17 cellular contexts compared by ENCODE assay signal in the genomic region with DNA sequence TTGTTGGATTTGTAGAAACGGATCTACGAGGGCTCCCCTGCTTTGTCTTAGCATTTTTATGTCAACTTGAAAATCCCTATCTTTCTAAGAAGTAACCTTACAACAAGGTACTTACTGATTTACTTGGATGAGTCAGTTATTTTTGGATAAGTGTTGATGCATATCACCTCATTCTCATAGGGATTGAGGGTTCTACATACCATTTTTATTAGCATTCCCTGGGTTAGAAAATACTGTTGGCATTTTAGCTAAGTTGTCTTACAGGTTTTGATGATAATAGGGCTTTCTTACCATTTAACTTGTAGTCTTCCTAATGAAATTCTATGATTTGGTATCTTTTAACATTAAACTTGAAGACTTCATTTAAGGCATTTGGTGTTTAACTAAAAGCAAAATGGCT.
DNase-seq lines count a peak whose midpoint lies in the region; ATAC-seq and TF ChIP-seq lines count a peak whose summit lies in the region.
"Had no signal": no experiment of that assay in that cellular context is flagged by ENCODE, and none has a peak within 500 bp of the region (broad histone marks: within the 10 kb centered on the region; RNA-seq: fewer than 3 reads in every experiment).

No MANE protein-coding gene starts in this region.

- no peak overlapping the region for H3K4me3 Mint-ChIP-seq in CD4-positive, CD25-positive, alpha-beta regulatory T cell
- H3K4me3 Mint-ChIP-seq: endodermal cell had no signal

- ATAC-seq in CD4-positive, CD25-positive, alpha-beta regulatory T cell (ENCODE audit: low read depth in 2 of 2), result no peak
- ATAC-seq: HepG2, lower lobe of right lung had no signal

- H3K4me2 ChIP-seq in BLaER1, result peak overlapping the region; percentile 68

- H3K27ac Mint-ChIP-seq in CD4-positive, CD25-positive, alpha-beta regulatory T cell, result no peak overlapping the region
- H3K27ac Mint-ChIP-seq: endodermal cell had no signal

- in situ Hi-C loops in brain microvascular endothelial cell (cut with HindIII; ENCODE audit: low pct_ligation_motif_present, low sequenced_read_pairs), result loop anchor here (10.0 kb wide), 1 partner anchor 359 kb away; no protein-coding TSS in a partner anchor

- H3K4me1 ChIP-seq in BLaER1, result peaks cover 33% of the 10 kb centered on the region
- H3K4me1 ChIP-seq in CD4-positive, CD25-positive, alpha-beta regulatory T cell (ENCODE audit: control insufficient read depth, insufficient read depth, low read length, poor library complexity, severe bottlenecking), result peaks cover 17% of the 10 kb centered on the region
- H3K4me1 ChIP-seq: lower lobe of right lung, parathyroid adenoma, testis had no signal

- H3K36me3 ChIP-seq in BLaER1 (no peaks in the 10 kb centered on the region), KOPT-K1 (ENCODE audit: insufficient read depth, low read length) (no peaks in the 10 kb centered on the region), brain microvascular endothelial cell (replicated peaks) (no peaks in the 10 kb centered on the region)
- H3K36me3 ChIP-seq in CD4-positive, CD25-positive, alpha-beta regulatory T cell (ENCODE audit: control insufficient read depth, insufficient read depth, low read length), result no peaks in the 10 kb centered on the region
- H3K36me3 ChIP-seq: lower lobe of right lung had no signal

- peaks cover 7% of the 10 kb centered on the region for H3K27me3 Mint-ChIP-seq in CD4-positive, CD25-positive, alpha-beta regulatory T cell

- peaks cover 0 to 1% (median 0%) of the 10 kb centered on the region in 7 donors for H3K9me3 Mint-ChIP-seq in CD4-positive, CD25-positive, alpha-beta regulatory T cell
- H3K9me3 Mint-ChIP-seq: endodermal cell had no signal

- H3K27me3 ChIP-seq in BLaER1 (no peaks in the 10 kb centered on the region), brain microvascular endothelial cell (replicated peaks) (no peaks in the 10 kb centered on the region)
- no peaks in the 10 kb centered on the region for H3K27me3 ChIP-seq in CD4-positive, CD25-positive, alpha-beta regulatory T cell (ENCODE audit: control insufficient read depth, insufficient read depth, low read length)
- H3K27me3 ChIP-seq: testis had no signal

- H3K9ac ChIP-seq in BLaER1, result 0 out of 2 replicates have a peak overlapping the region, but pooled peaks have one; percentile 35
- H3K9ac ChIP-seq: parathyroid adenoma had no signal

- no peak overlapping the region for H3K4me3 ChIP-seq in BLaER1
- peak overlapping the region; percentile 16 for H3K4me3 ChIP-seq in CD4-positive, CD25-positive, alpha-beta regulatory T cell (ENCODE audit: low read depth, low read length)
- H3K4me3 ChIP-seq in brain microvascular endothelial cell (ENCODE audit: low read depth, low read length), result no peak overlapping the region
- H3K4me3 ChIP-seq: lower lobe of right lung, testis had no signal

- peaks cover 10 to 40% (median 23%) of the 10 kb centered on the region in 4 donors for H3K4me1 Mint-ChIP-seq in CD4-positive, CD25-positive, alpha-beta regulatory T cell

- H3K36me3 Mint-ChIP-seq in CD4-positive, CD25-positive, alpha-beta regulatory T cell, result no peaks in the 10 kb centered on the region

- H3K9me3 ChIP-seq in BLaER1 (no peaks in the 10 kb centered on the region), KOPT-K1 (ENCODE audit: insufficient read depth, low read length, poor library complexity, severe bottlenecking) (no peaks in the 10 kb centered on the region)
- H3K9me3 ChIP-seq in CD4-positive, CD25-positive, alpha-beta regulatory T cell (ENCODE audit: control insufficient read depth in 2 of 2, low read length in 2 of 2), result no peaks in the 10 kb centered on the region
- H3K9me3 ChIP-seq: lower lobe of right lung, testis had no signal

- no peak for TF ChIP-seq CTCF in brain microvascular endothelial cell (IDR thresholded peaks at IDR 0.05; ENCODE audit: low read depth, low read length, missing control alignments)

- DNase-seq in CD4-positive, CD25-positive, alpha-beta regulatory T cell, result no peak
- DNase-seq in brain microvascular endothelial cell (no peak), retina (no peak), DMS153 treated with DMSO at 0.1 percent for 48 hours (lab: John Stamatoyannopoulos, UW; ENCODE audit: unreplicated experiment) (no peak), SKM-1 treated with dmso at 0.1 percent for 144 hours (lab: John Stamatoyannopoulos, UW; ENCODE audit: unreplicated experiment) (no peak)
- DNase-seq: DMS53; endodermal cell; lower lobe of right lung; MM.1S; NCI-H226; RPMI8226; stimulated activated CD4-positive, alpha-beta T cell treated with anti-CD3 and anti-CD28 coated beads, Interleukin-4, amount 100 ng/mL, for 1 hour; testis had no signal

- H3K27ac ChIP-seq in BLaER1 (peak overlapping the region; percentile 52; the same call in 1 of the 2 replicates), KOPT-K1 (ENCODE audit: low read depth, low read length, poor library complexity, severe bottlenecking) (peak overlapping the region; percentile 63), brain microvascular endothelial cell (peak overlapping the region; percentile 82)
- H3K27ac ChIP-seq in CD4-positive, CD25-positive, alpha-beta regulatory T cell (ENCODE audit: insufficient read depth, low read length, poor library complexity, severe bottlenecking), result no peak overlapping the region
- H3K27ac ChIP-seq: lower lobe of right lung, parathyroid adenoma, testis had no signal

- no peaks in the 10 kb centered on the region for H4K20me1 ChIP-seq in BLaER1
